9 cellular contexts compared by ENCODE assay signal in the genomic region with DNA sequence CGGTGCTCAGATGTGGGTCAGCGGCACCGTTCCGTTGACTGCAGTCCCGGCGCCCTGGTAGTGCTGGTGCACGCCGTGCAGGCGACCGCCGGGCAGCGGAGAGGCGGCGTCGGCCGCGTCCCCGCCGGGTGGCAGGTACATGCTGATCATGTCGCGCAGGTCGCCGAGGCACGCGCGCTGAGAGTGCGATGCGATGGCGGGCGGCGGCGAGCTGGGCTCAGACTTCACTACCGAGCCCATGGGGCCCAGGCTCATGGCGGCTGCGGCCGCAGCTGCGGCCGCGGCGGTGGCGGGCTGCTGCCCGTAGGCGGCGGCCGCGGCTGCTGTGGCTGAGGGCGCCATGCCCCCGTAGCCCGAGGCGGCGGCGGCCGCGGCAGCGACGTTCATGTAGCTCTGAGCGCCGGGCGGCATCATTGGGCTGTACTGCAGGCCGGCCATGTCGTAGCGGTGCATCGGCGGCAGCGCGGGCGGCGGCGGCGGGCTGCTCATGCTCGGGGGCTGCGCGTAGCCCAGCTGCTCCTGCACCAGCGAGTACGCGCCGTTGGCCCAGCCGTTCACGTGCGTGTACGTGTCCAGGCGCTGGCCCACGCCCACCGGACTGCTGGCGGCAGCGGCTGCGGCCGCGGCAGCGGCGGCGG. TPM values are rescaled to one million over a fixed set of nuclear protein-coding genes. Genes with fewer than 3 reads are reported as not detected.
DNase-seq lines count a peak whose midpoint lies in the region; ATAC-seq and TF ChIP-seq lines count a peak whose summit lies in the region.
"Had no signal": no experiment of that assay in that cellular context is flagged by ENCODE, and none has a peak within 500 bp of the region (broad histone marks: within the 10 kb centered on the region; RNA-seq: fewer than 3 reads in every experiment).

No MANE protein-coding gene starts in this region.

- H3K4me3 ChIP-seq in fibroblast of pulmonary artery (replicated peaks; ENCODE audit: low read depth, low read length) (no peak overlapping the region), neuronal stem cell (ENCODE audit: low read length in 2 of 2) (peak overlapping the region; percentile 55 to 96)

- H4K91ac ChIP-seq in neuronal stem cell (ENCODE audit: low read depth, low read length, poor library complexity): no peak overlapping the region

- peak overlapping the region; percentile 97 for H3K9ac ChIP-seq in neuronal stem cell (ENCODE audit: low read depth, low read length, poor library complexity)

- no peak for ATAC-seq in GM18867 (IDR thresholded peaks at IDR 0.05; ENCODE audit: unreplicated experiment)

- peak overlapping the region; percentile 53 for H2BK5ac ChIP-seq in neuronal stem cell (ENCODE audit: low read length)

- peaks cover 6% of the 10 kb centered on the region for H3K79me1 ChIP-seq in neuronal stem cell (ENCODE audit: low read depth, low read length)

- DNase-seq in Ammon's horn (ENCODE audit: low spot score): peak; percentile 25
- DNase-seq in NCI-H69 (lab: John Stamatoyannopoulos, UW): peak; percentile 33
- peak; percentile 11 for DNase-seq in fibroblast of pulmonary artery (ENCODE audit: low read depth)
- no peak for DNase-seq in neuronal stem cell (ENCODE audit: low spot score)
- no peak for DNase-seq in HUDEP-2 (lab: John Stamatoyannopoulos, UW; ENCODE audit: unreplicated experiment in 76 of 76)
- no peak for DNase-seq in cerebellar cortex (ENCODE audit: low spot score)
- no peak for DNase-seq in mucosa of gallbladder (ENCODE audit: low spot score)
- DNase-seq: RPMI8226 had no signal

- no peaks in the 10 kb centered on the region for H3K9me3 ChIP-seq in neuronal stem cell (replicated peaks in 1 of 2; ENCODE audit: control insufficient read depth in 2 of 2, insufficient read depth in 1 of 2, low read depth in 1 of 2, low read length in 2 of 2)

- no CpG with 5 or more reads among the region's 92 CpGs for WGBS in neuronal stem cell (ENCODE audit: extremely low coverage in 2 of 2, insufficient read length in 2 of 2, insufficient replicate concordance in 1 of 2), 2 donors

- no peak overlapping the region for H4K8ac ChIP-seq in neuronal stem cell (ENCODE audit: low read depth, low read length)

- no peak overlapping the region for H2AK5ac ChIP-seq in neuronal stem cell (ENCODE audit: low read depth, low read length)

- TF ChIP-seq CTCF in fibroblast of pulmonary artery (IDR thresholded peaks at IDR 0.05; ENCODE audit: low read length, missing control alignments): no peak

- H2BK12ac ChIP-seq in neuronal stem cell (ENCODE audit: low read length): no peak overlapping the region

- no peaks in the 10 kb centered on the region for H3K36me3 ChIP-seq in neuronal stem cell (replicated peaks in 1 of 2; ENCODE audit: control insufficient read depth in 2 of 2, insufficient read depth in 2 of 2, low read length in 2 of 2)

- no peak overlapping the region for H3K4ac ChIP-seq in neuronal stem cell (ENCODE audit: low read length)

- peaks cover 7 to 10% of the 10 kb centered on the region in 2 donors for H3K4me1 ChIP-seq in neuronal stem cell (ENCODE audit: control insufficient read depth in 2 of 2, insufficient read depth in 1 of 2, low read depth in 1 of 2, low read length in 2 of 2)

- H3K4me2 ChIP-seq in neuronal stem cell (ENCODE audit: insufficient read depth, low read length, poor library complexity, severe bottlenecking): peak overlapping the region; percentile 54

- H3K27ac ChIP-seq in neuronal stem cell (replicated peaks; ENCODE audit: low read length): no peak overlapping the region

- no peak overlapping the region for H3K14ac ChIP-seq in neuronal stem cell (ENCODE audit: low read length)

- peaks cover 0 to 81% (median 11%) of the 10 kb centered on the region in 3 experiments for H3K27me3 ChIP-seq in neuronal stem cell (ENCODE audit: control insufficient read depth in 3 of 3, insufficient read depth in 3 of 3, low read depth in 1 of 3, low read length in 3 of 3)

- H3K23ac ChIP-seq in neuronal stem cell (ENCODE audit: low read depth, low read length, poor library complexity): no peak overlapping the region

- peak overlapping the region; percentile 94 for H3K18ac ChIP-seq in neuronal stem cell (ENCODE audit: low read length)

- H2BK120ac ChIP-seq in neuronal stem cell (ENCODE audit: low read depth, low read length): no peak overlapping the region

- peak overlapping the region; percentile 89 for H2AFZ ChIP-seq in neuronal stem cell (ENCODE audit: low read length)

- no peak overlapping the region for H2BK15ac ChIP-seq in neuronal stem cell (ENCODE audit: low read length)

RNA-seq across cellular contexts. Expression of a gene that starts 1.0 kb away (rescaled TPM):
- polyA plus RNA-seq in neuronal stem cell (2013, experiment 1 of 2): 42.7 TPM
- polyA plus RNA-seq in neuronal stem cell (2013, experiment 2 of 2): 42.1 TPM
- not detected for total RNA-seq in mucosa of gallbladder

Comparison
In these comparisons a context has a peak if more than half of its experiments do, and no peak if none do; other contexts are left out.
1. DNase-seq: peak in Ammon's horn (single experiment), NCI-H69 (single experiment) and fibroblast of pulmonary artery (single experiment); none in neuronal stem cell (single experiment), HUDEP-2 (0 of 76), cerebellar cortex (single experiment) and mucosa of gallbladder (single experiment).